Comparison of ENCODE assay signal across 30 cellular contexts in genomic region chr2:601806-602455, GRCh38.
"Had no signal": no experiment of that assay in that cellular context is flagged by ENCODE, and none has a peak within 500 bp of the region (broad histone marks: within the 10 kb centered on the region; RNA-seq: fewer than 3 reads in every experiment).

No MANE protein-coding gene starts in this region.

- H3K27ac ChIP-seq: SJSA1, WERI-Rb-1 had no signal

- H3K36me3 ChIP-seq: MG63, SJSA1, WERI-Rb-1 had no signal

- ATAC-seq: activated naive CD4-positive, alpha-beta T cell treated with anti-CD3 and anti-CD28 coated beads, Interleukin-2, amount 50 U/mL, for 72 hours had no signal

- H3K9me3 ChIP-seq: MG63, SJSA1 had no signal

- H3K27me3 ChIP-seq: MG63, SJSA1 had no signal

- DNase-seq: activated CD4-positive, alpha-beta memory T cell treated with anti-CD3 and anti-CD28 coated beads, Interleukin-2, amount 10 ng/mL, durations not matched to agents 7 days and 5 days; activated CD4-positive, alpha-beta T cell treated with anti-CD3 and anti-CD28 coated beads for 1 hour; activated CD4-positive, alpha-beta T cell treated with anti-CD3 and anti-CD28 coated beads for 48 hours; activated CD4-positive, CD25-positive, alpha-beta regulatory T cell; activated CD8-positive, alpha-beta memory T cell treated with anti-CD3 and anti-CD28 coated beads for 24 hours; activated gamma-delta T cell; activated naive CD4-positive, alpha-beta T cell treated with anti-CD3 and anti-CD28 coated beads for 36 hours; activated T-cell treated with anti-CD3 and anti-CD28 coated beads, Interleukin-2, amount 50 U/mL, for 24 hours; anterior cingulate cortex; central memory CD4-positive, alpha-beta T cell; Kasumi-1; KG1; NCI-H1048; NCI-H1105 treated with DMSO at 0.1 percent for 48 hours; NCI-H1436; NCI-H1694; NCI-H1930; NCI-H2107; NCI-H2171; NCI-H510A; NCI-H526; NCI-H748 treated with DMSO at 0.1 percent for 48 hours; NK-92 treated with Interleukin-12 subunit alpha and Interleukin-12 subunit beta, amount 100 ng/mL, for 24 hours; RPMI8226; SHP77 treated with DMSO at 0.1 percent for 48 hours; T1000; WERI-Rb-1 had no signal

- H3K4me3 ChIP-seq: MG63, SJSA1 had no signal
